ENCODE assay signal across 16 cellular contexts in the genomic region with DNA sequence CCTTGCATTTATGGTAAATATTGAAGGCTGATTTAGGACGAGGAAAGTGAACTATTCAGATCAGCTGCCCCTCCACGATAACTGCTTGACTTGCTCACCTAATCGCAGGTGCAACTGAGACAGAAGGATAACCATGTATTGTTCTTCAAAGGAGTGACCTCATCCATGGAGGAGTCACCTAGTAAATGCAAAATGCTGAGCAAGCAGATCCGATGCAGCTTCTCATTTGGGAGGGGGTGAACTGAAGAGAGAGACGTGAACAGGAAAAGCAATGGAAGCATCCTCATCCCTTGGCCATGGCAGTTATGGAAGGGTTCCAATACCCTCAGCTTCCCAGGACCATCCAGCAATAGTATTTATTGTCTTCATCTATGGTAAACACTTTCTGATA. TPM values are rescaled to one million over a fixed set of nuclear protein-coding genes. Genes with fewer than 3 reads are reported as not detected.
DNase-seq lines count a peak whose midpoint lies in the region; ATAC-seq, FAIRE-seq and TF ChIP-seq lines count a peak whose summit lies in the region.
"Had no signal": no experiment of that assay in that cellular context is flagged by ENCODE, and none has a peak within 500 bp of the region (broad histone marks: within the 10 kb centered on the region; RNA-seq: fewer than 3 reads in every experiment).

No MANE protein-coding gene starts in this region.

- WGBS in HepG2 (ENCODE audit: low lambda C conversion rate), result 100% methylated on average over 5 of the region's 5 CpGs
- WGBS in right lobe of liver (ENCODE audit: insufficient coverage, low coverage, low lambda C conversion rate, missing lambda C conversion rate), result 58% methylated on average over 4 of the region's 5 CpGs

- H3K27ac ChIP-seq in HepG2 (ENCODE audit: extremely low read length, insufficient read depth, low read length) (no peak overlapping the region), right lobe of liver (no peak overlapping the region)
- H3K27ac ChIP-seq: parathyroid adenoma, vagina had no signal

- in situ Hi-C loops in HepG2 (cut with HindIII; ENCODE audit: extremely low pct_ligation_motif_present, low pct_unique_long_range_greater_than_20kb), result no loop called here

- no TSS peak for BruUV-seq in HepG2 (replicated peaks; lab: Mats Ljungman, UMichigan)

- intact Hi-C loops in HepG2 (cut with micrococcal nuclease; ENCODE audit: unreplicated experiment), result no loop called here
- intact Hi-C loops in right lobe of liver (cut with DNase I), result no loop called here

- H3K9me3 Mint-ChIP-seq in T-cell, result no peaks in the 10 kb centered on the region
- H3K9me3 Mint-ChIP-seq in activated naive CD8-positive, alpha-beta T cell treated with anti-CD3 and anti-CD28 coated beads for 36 hours, result peaks cover 4% of the 10 kb centered on the region
- peaks cover 0 to 3% of the 10 kb centered on the region in 2 donors for H3K9me3 Mint-ChIP-seq in stimulated activated naive CD8-positive, alpha-beta T cell treated with anti-CD3 and anti-CD28 coated beads, Interleukin-15, amount 100 ng/mL, for 72 hours

- peaks cover 9 to 14% of the 10 kb centered on the region in 2 experiments for H3K36me3 ChIP-seq in HepG2 (replicated peaks in 1 of 2; ENCODE audit: control insufficient read depth in 1 of 2, insufficient read depth in 2 of 2, low read length in 2 of 2)
- H3K36me3 ChIP-seq in right lobe of liver, result no peaks in the 10 kb centered on the region
- no peaks in the 10 kb centered on the region for H3K36me3 ChIP-seq in BE2C
- H3K36me3 ChIP-seq: vagina had no signal

- FAIRE-seq in HepG2 (lab: Jason Lieb, UNC), result no peak
- FAIRE-seq: TTC549 had no signal

- no peak for TF ChIP-seq POLR2A in HepG2 (IDR thresholded peaks at IDR 0.05; ENCODE audit: insufficient read depth in 1 of 2, low read depth in 2 of 2, low read length in 2 of 2)
- TF ChIP-seq POLR2A in right lobe of liver (IDR thresholded peaks at IDR 0.05), result no peak

- CTCF ChIA-PET in HepG2 (lab: Yijun Ruan, JAX; ENCODE audit: low intra/inter-chr PET ratio, low total read pairs) (no interaction called here), T-cell (lab: Charles Lee) (interaction anchor here (0.5 to 1.6 kb wide), 12 partner anchors 13 to 526 kb away, joined by 3 to 8 read pairs (median 5); no protein-coding TSS in a partner anchor)

- H3K4me1 Mint-ChIP-seq in T-cell, result peaks cover 82 to 90% (median 84%) of the 10 kb centered on the region in 3 donors
- peaks cover 69% of the 10 kb centered on the region for H3K4me1 Mint-ChIP-seq in activated naive CD8-positive, alpha-beta T cell treated with anti-CD3 and anti-CD28 coated beads for 36 hours
- H3K4me1 Mint-ChIP-seq in stimulated activated naive CD8-positive, alpha-beta T cell treated with anti-CD3 and anti-CD28 coated beads, Interleukin-15, amount 100 ng/mL, for 72 hours, result peaks cover 79% of the 10 kb centered on the region
- H3K4me1 Mint-ChIP-seq: mesothelial cell of epicardium had no signal

- H3K9me3 ChIP-seq in HepG2 (ENCODE audit: low read length) (no peaks in the 10 kb centered on the region), right lobe of liver (no peaks in the 10 kb centered on the region), BE2C (no peaks in the 10 kb centered on the region)
- H3K9me3 ChIP-seq: vagina had no signal

- ATAC-seq in HepG2 (no peak), right lobe of liver (no peak), T-cell (replicated peaks in 1 of 4) (peak; percentile 17 to 41 (median 28))
- ATAC-seq in stimulated activated naive CD8-positive, alpha-beta T cell treated with anti-CD3 and anti-CD28 coated beads, Interleukin-15, amount 100 ng/mL, for 72 hours, result peak; percentile 61
- ATAC-seq: Right ventricle myocardium inferior had no signal

- POLR2A ChIA-PET in HepG2 (lab: Yijun Ruan, JAX), result no interaction called here
- POLR2A ChIA-PET in T-cell (lab: Charles Lee), result interaction anchor here in 1 of 2 donors (0.6 kb wide), 3 partner anchors 9 to 75 kb away, joined by 3 to 5 read pairs (median 4); no protein-coding TSS in a partner anchor

- no peak overlapping the region for H3K4me2 ChIP-seq in HepG2 (ENCODE audit: low read depth, low read length)

- H2AFZ ChIP-seq in HepG2 (ENCODE audit: low read length), result no peak overlapping the region
- H2AFZ ChIP-seq: parathyroid adenoma had no signal

- peak overlapping the region; percentile 93 to 98 for H3K27ac Mint-ChIP-seq in T-cell
- peak overlapping the region; percentile 94 for H3K27ac Mint-ChIP-seq in activated naive CD8-positive, alpha-beta T cell treated with anti-CD3 and anti-CD28 coated beads for 36 hours
- H3K27ac Mint-ChIP-seq in stimulated activated naive CD8-positive, alpha-beta T cell treated with anti-CD3 and anti-CD28 coated beads, Interleukin-15, amount 100 ng/mL, for 72 hours, result peak overlapping the region; percentile 91 to 96
- H3K27ac Mint-ChIP-seq: mesothelial cell of epicardium had no signal

- no peak for TF ChIP-seq EP300 in HepG2 (IDR thresholded peaks at IDR 0.05; ENCODE audit: low read depth in 2 of 2, low read length in 2 of 2)
- no peak for TF ChIP-seq EP300 in HepG2 (CRISPR knock-in tag; IDR thresholded peaks at IDR 0.05; ENCODE audit: borderline replicate concordance)

- peaks cover 70% of the 10 kb centered on the region for H3K79me2 ChIP-seq in HepG2 (ENCODE audit: insufficient read depth, low read length)
- H3K79me2 ChIP-seq: parathyroid adenoma had no signal

- TF ChIP-seq CTCF in HepG2 (CRISPR knock-in tag; IDR thresholded peaks at IDR 0.05) (no peak), right lobe of liver (IDR thresholded peaks at IDR 0.05) (no peak), BE2C (IDR thresholded peaks at IDR 0.05; ENCODE audit: low read depth, low read length) (no peak)

- DNase-seq in HepG2 (ENCODE audit: low spot score), result no peak
- DNase-seq in right lobe of liver, result no peak
- peak in 5 of 34 experiments; percentile 10 to 29 (median 16) for DNase-seq in T-cell
- peak; percentile 30 for DNase-seq in activated naive CD8-positive, alpha-beta T cell treated with anti-CD3 and anti-CD28 coated beads for 36 hours
- no peak for DNase-seq in stimulated activated naive CD8-positive, alpha-beta T cell treated with anti-CD3 and anti-CD28 coated beads, Interleukin-15, amount 100 ng/mL, for 72 hours
- DNase-seq in HK-2 (ENCODE audit: unreplicated experiment), result no peak
- no peak for DNase-seq in D341Med (ENCODE audit: low spot score)
- no peak for DNase-seq in BE2C
- DNase-seq: islet precursor cell, NCI-H187 treated with DMSO at 0.1 percent for 48 hours, NCI-H69 had no signal

- H3K36me3 Mint-ChIP-seq in T-cell, result peaks cover 4% of the 10 kb centered on the region
- H3K36me3 Mint-ChIP-seq in activated naive CD8-positive, alpha-beta T cell treated with anti-CD3 and anti-CD28 coated beads for 36 hours, result peaks cover 28% of the 10 kb centered on the region
- H3K36me3 Mint-ChIP-seq: mesothelial cell of epicardium had no signal

- no peaks in the 10 kb centered on the region for H3K27me3 Mint-ChIP-seq in T-cell
- no peaks in the 10 kb centered on the region for H3K27me3 Mint-ChIP-seq in activated naive CD8-positive, alpha-beta T cell treated with anti-CD3 and anti-CD28 coated beads for 36 hours
- no peaks in the 10 kb centered on the region for H3K27me3 Mint-ChIP-seq in stimulated activated naive CD8-positive, alpha-beta T cell treated with anti-CD3 and anti-CD28 coated beads, Interleukin-15, amount 100 ng/mL, for 72 hours

- no peak overlapping the region for H3K9ac ChIP-seq in HepG2 (ENCODE audit: insufficient read depth, low read depth, low read length)
- H3K9ac ChIP-seq: parathyroid adenoma had no signal

- no peaks in the 10 kb centered on the region for H4K20me1 ChIP-seq in HepG2 (ENCODE audit: insufficient read depth, low read length)

- peak overlapping the region; percentile 68 to 81 (median 78) for H3K4me3 Mint-ChIP-seq in T-cell
- H3K4me3 Mint-ChIP-seq in activated naive CD8-positive, alpha-beta T cell treated with anti-CD3 and anti-CD28 coated beads for 36 hours, result peak overlapping the region; percentile 78
- peak overlapping the region; percentile 72 to 83 for H3K4me3 Mint-ChIP-seq in stimulated activated naive CD8-positive, alpha-beta T cell treated with anti-CD3 and anti-CD28 coated beads, Interleukin-15, amount 100 ng/mL, for 72 hours
- H3K4me3 Mint-ChIP-seq: mesothelial cell of epicardium had no signal

- H3K4me3 ChIP-seq in HepG2 (replicated peaks in 1 of 3; ENCODE audit: insufficient read depth in 1 of 3, low read depth in 2 of 3, low read length in 3 of 3) (no peak overlapping the region), right lobe of liver (no peak overlapping the region), BE2C (ENCODE audit: low read depth, low read length) (no peak overlapping the region)
- H3K4me3 ChIP-seq: vagina had no signal

- H3K27me3 ChIP-seq in HepG2 (ENCODE audit: control insufficient read depth in 1 of 2, insufficient read depth in 2 of 2, low read length in 2 of 2) (no peaks in the 10 kb centered on the region), right lobe of liver (no peaks in the 10 kb centered on the region), BE2C (no peaks in the 10 kb centered on the region)
- H3K27me3 ChIP-seq: vagina had no signal

- peaks cover 13% of the 10 kb centered on the region for H3K4me1 ChIP-seq in HepG2 (ENCODE audit: insufficient read depth, low read length)
- no peaks in the 10 kb centered on the region for H3K4me1 ChIP-seq in right lobe of liver
- no peaks in the 10 kb centered on the region for H3K4me1 ChIP-seq in BE2C
- H3K4me1 ChIP-seq: parathyroid adenoma, vagina had no signal

- no peak for TF ChIP-seq RAD21 in HepG2 (CRISPR knock-in tag; IDR thresholded peaks at IDR 0.05)

RNA-seq across cellular contexts. Expression of a gene that starts 47.5 kb away (rescaled TPM):
- total RNA-seq in HepG2 (2016; rRNA removed; fragmentation: Illumina TruSeq; extraction: Trizol) (23.6 and 24.6 TPM in 2 replicates), right lobe of liver (under 1 TPM; 0.20 to 0.61 (median 0.36) TPM), T-cell (10 to 100 TPM; 25.2 to 53.0 (median 27.0) TPM)
- 28.7 and 29.4 TPM in 2 replicates for total RNA-seq in HepG2 (2016; cell fraction: cytosol; rRNA removed; fragmentation: Illumina TruSeq; extraction: Trizol; ENCODE audit: low read depth)
- total RNA-seq in HepG2 (2016; cell fraction: insoluble cytoplasmic fraction; rRNA removed; fragmentation: Illumina TruSeq; extraction: Trizol), result 21.9 and 24.2 TPM in 2 replicates
- total RNA-seq in HepG2 (2016; cell fraction: membrane; rRNA removed; fragmentation: Illumina TruSeq; extraction: Trizol), result 29.6 and 33.7 TPM in 2 replicates
- total RNA-seq in HepG2 (2016; cell fraction: nucleus; rRNA removed; fragmentation: Illumina TruSeq; extraction: Trizol), result 27.7 and 35.4 TPM in 2 replicates
- 21.0 and 29.0 TPM in 2 replicates for polyA plus RNA-seq in HepG2 (2011; rRNA removed)
- polyA plus RNA-seq in HepG2 (2011; cell fraction: cytosol; rRNA removed), result 16.4 and 17.4 TPM in 2 replicates
- 33.0 and 40.3 TPM in 2 replicates for polyA plus RNA-seq in HepG2 (2011; cell fraction: nucleus; rRNA removed)
- 16.3 and 20.9 TPM in 2 replicates for polyA plus RNA-seq in HepG2 (2012)
- polyA plus RNA-seq in HepG2 (2016; cell fraction: cytosol; fragmentation: Illumina TruSeq; extraction: Trizol; ENCODE audit: low read depth), result 3.9 and 4.1 TPM in 2 replicates
- polyA plus RNA-seq in HepG2 (2016; cell fraction: insoluble cytoplasmic fraction; fragmentation: Illumina TruSeq; extraction: Trizol; ENCODE audit: low read depth), result 21.6 and 22.6 TPM in 2 replicates
- polyA plus RNA-seq in HepG2 (2016; cell fraction: membrane; fragmentation: Illumina TruSeq; extraction: Trizol; ENCODE audit: low read depth), result 11.4 and 12.7 TPM in 2 replicates
- polyA plus RNA-seq in HepG2 (2016; cell fraction: nucleus; fragmentation: Illumina TruSeq; extraction: Trizol; ENCODE audit: insufficient read depth, low read depth), result 28.8 and 31.1 TPM in 2 replicates
- 0.05 and 56.0 TPM in 2 replicates for polyA minus RNA-seq in HepG2 (2011; rRNA and poly(A)+ RNA removed; ENCODE audit: low replicate concordance)
- polyA minus RNA-seq in HepG2 (2011; cell fraction: cytosol; rRNA and poly(A)+ RNA removed), result 23.4 and 24.9 TPM in 2 replicates
- polyA minus RNA-seq in HepG2 (2011; cell fraction: nucleus; rRNA and poly(A)+ RNA removed), result 104 and 113 TPM in 2 replicates
- 10 to 100 TPM; 12.3 to 13.3 TPM for total RNA-seq in activated naive CD8-positive, alpha-beta T cell treated with anti-CD3 and anti-CD28 coated beads for 36 hours
- polyA plus RNA-seq in BE2C (2012; ENCODE audit: insufficient read depth, insufficient read length, low read depth), result 2.0 TPM

Comparison
In these comparisons a context has a peak if more than half of its experiments do, and no peak if none do; other contexts are left out.
1. RNA of a gene that starts 47.5 kb away (total RNA-seq): 25.2 to 53.0 TPM in T-cell, 21.9 to 35.4 TPM in HepG2 and 12.3 to 13.3 TPM in activated naive CD8-positive, alpha-beta T cell treated with anti-CD3 and anti-CD28 coated beads for 36 hours; 0.20 to 0.61 TPM in right lobe of liver; every median in the first group is over 4 times any median in the second.
2. ATAC-seq: peak in T-cell (4 of 4) and stimulated activated naive CD8-positive, alpha-beta T cell treated with anti-CD3 and anti-CD28 coated beads, Interleukin-15, amount 100 ng/mL, for 72 hours (single experiment); none in HepG2 (single experiment) and right lobe of liver (0 of 4).
3. Peak in every context shown above with its lines, with median percentiles within 50 percentile points of each other: H3K27ac Mint-ChIP-seq and H3K4me3 Mint-ChIP-seq.